8 cellular contexts compared by ENCODE assay signal in the genomic region with DNA sequence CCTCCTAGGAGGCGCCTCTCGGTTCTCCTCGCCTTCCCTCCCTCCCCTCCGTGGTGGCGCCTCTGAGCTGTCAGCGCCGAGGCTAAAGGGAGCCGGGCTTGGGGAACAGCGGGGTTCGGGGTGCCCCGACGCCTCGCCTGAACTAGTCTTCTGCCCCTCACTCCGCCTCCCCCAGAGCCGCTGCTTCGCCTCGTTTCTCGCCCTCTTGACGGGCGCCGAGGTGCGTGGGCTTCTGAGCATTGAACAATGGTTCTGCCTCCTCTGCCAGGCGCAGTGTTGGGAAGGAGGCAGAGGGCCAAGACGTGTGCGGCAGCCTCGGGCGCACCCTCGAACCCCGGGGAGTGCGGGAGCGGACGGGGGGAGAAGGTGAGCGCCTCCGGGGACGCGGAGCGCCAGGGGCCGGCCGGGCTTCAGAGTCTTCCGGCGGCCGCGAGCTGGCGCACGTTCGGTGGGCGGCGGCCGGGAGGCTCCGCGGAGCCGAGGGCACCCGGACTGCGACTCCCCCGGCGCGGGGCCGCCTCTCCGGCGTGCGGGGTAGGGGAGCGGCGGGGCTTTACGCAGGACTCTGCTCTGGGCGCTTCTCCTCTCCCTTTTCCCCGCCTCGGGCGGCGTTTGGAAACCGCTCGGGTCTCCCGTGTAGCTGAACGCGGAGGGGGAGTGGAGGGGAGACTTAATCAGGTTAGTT. TPM values are rescaled to one million over a fixed set of nuclear protein-coding genes. Genes with fewer than 3 reads are reported as not detected.
A peak's percentile ranks its signal among the peaks of the same experiment; 100 is the strongest.
DNase-seq lines count a peak whose midpoint lies in the region; FAIRE-seq and TF ChIP-seq lines count a peak whose summit lies in the region.

No MANE protein-coding gene starts in this region.

- H3K27me3 ChIP-seq in left ventricle myocardium inferior (ENCODE audit: low read depth), result peaks cover 26% of the 10 kb centered on the region

- no peak for FAIRE-seq in H54 (lab: Jason Lieb, UNC)

- peak overlapping the region; percentile 84 for H3K4me3 ChIP-seq in left ventricle myocardium inferior

- peaks cover 70% of the 10 kb centered on the region for H3K4me1 ChIP-seq in left ventricle myocardium inferior

- peak overlapping the region; percentile 96 for H3K27ac ChIP-seq in left ventricle myocardium inferior (replicated peaks)

- DNase-seq in NCI-H1417 (lab: John Stamatoyannopoulos, UW) (peak; percentile 46 to 73 (median 71)), NCI-H1417 treated with DMSO at 0.1 percent for 48 hours (lab: John Stamatoyannopoulos, UW) (no peak), H54 (ENCODE audit: insufficient read length, low spot score) (peak; percentile 30), NCI-H1092 treated with DMSO at 0.1 percent for 48 hours (lab: John Stamatoyannopoulos, UW) (peak; percentile 67), left ventricle myocardium inferior (peak; percentile 30), posterior vena cava (ENCODE audit: low spot score) (peak; percentile 81), NCI-H128 (lab: John Stamatoyannopoulos, UW; ENCODE audit: unreplicated experiment) (no peak)
- DNase-seq in activated naive CD4-positive, alpha-beta T cell treated with anti-CD3 and anti-CD28 coated beads, Interleukin-2, amount 50 U/mL, for 16 hours, result peak; percentile 23

- intact Hi-C loops in left ventricle myocardium inferior (cut with micrococcal nuclease), result no loop called here
- intact Hi-C loops in posterior vena cava (cut with DNase I), result loop anchor here (10.0 kb wide), 4 partner anchors 102 to 608 kb away; a partner anchor contains a TSS

- no peak for TF ChIP-seq POLR2A in H54 (IDR thresholded peaks at IDR 0.05; ENCODE audit: low read depth, low read length)

- H3K36me3 ChIP-seq in left ventricle myocardium inferior, result no peaks in the 10 kb centered on the region

- TF ChIP-seq CTCF in left ventricle myocardium inferior (IDR thresholded peaks at IDR 0.05; ENCODE audit: borderline replicate concordance), result no peak

- no peaks in the 10 kb centered on the region for H3K9me3 ChIP-seq in left ventricle myocardium inferior (replicated peaks)

RNA-seq across cellular contexts. Expression of a gene that starts 0.9 kb away (rescaled TPM):
- 144 TPM for total RNA-seq in left ventricle myocardium inferior
- 10 to 100 TPM; 39.5 to 44.4 TPM for total RNA-seq in posterior vena cava

Comparison
In these comparisons a context has a peak if more than half of its experiments do, and no peak if none do; other contexts are left out.
1. DNase-seq: peak in NCI-H1417 (3 of 3), H54 (single experiment), NCI-H1092 treated with DMSO at 0.1 percent for 48 hours (single experiment), activated naive CD4-positive, alpha-beta T cell treated with anti-CD3 and anti-CD28 coated beads, Interleukin-2, amount 50 U/mL, for 16 hours (single experiment), left ventricle myocardium inferior (single experiment) and posterior vena cava (single experiment); none in NCI-H1417 treated with DMSO at 0.1 percent for 48 hours (single experiment) and NCI-H128 (single experiment).